In genomic region chr19:19654441-19654840, GRCh38 we compare ENCODE assay signal across 22 cellular contexts. TPM values are rescaled to one million over a fixed set of nuclear protein-coding genes. Genes with fewer than 3 reads are reported as not detected.
DNase-seq lines count a peak whose midpoint lies in the region; ATAC-seq and TF ChIP-seq lines count a peak whose summit lies in the region.
"Had no signal": no experiment of that assay in that cellular context is flagged by ENCODE, and none has a peak within 500 bp of the region (broad histone marks: within the 10 kb centered on the region; RNA-seq: fewer than 3 reads in every experiment).

No MANE protein-coding gene starts in this region.

- CTCF ChIA-PET in IMR-90 (lab: Yijun Ruan, JAX) = no interaction called here

- no peak overlapping the region for H2BK120ac ChIP-seq in IMR-90 (ENCODE audit: low read depth, low read length)

- no peak for DNase-seq in activated naive CD4-positive, alpha-beta T cell treated with anti-CD3 and anti-CD28 coated beads, Interleukin-2, amount 50 U/mL, for 72 hours (ENCODE audit: low spot score in 2 of 2)
- DNase-seq in activated naive CD4-positive, alpha-beta T cell (lab: John Stamatoyannopoulos, UW) = no peak
- DNase-seq in IMR-90 (no peak), osteoblast (ENCODE audit: insufficient read length, low spot score, missing footprints) (peak; percentile 50), NCI-H510A treated with DMSO at 0.1 percent for 48 hours (lab: John Stamatoyannopoulos, UW) (no peak), brain microvascular endothelial cell (no peak)
- DNase-seq: BE2C, Calu3, DMS153, DND-41, KG1, MG63, NCI-H1105 treated with DMSO at 0.1 percent for 48 hours, NCI-H146, NCI-H1930, NCI-H2107, NCI-H446, NCI-H526 treated with DMSO at 0.1 percent for 48 hours, SHP77 treated with DMSO at 0.1 percent for 48 hours had no signal

- no peak overlapping the region for H2BK15ac ChIP-seq in IMR-90 (ENCODE audit: low read depth, low read length)

- no peaks in the 10 kb centered on the region for H3K9me3 ChIP-seq in IMR-90 (ENCODE audit: control insufficient read depth, insufficient read depth, low read length)
- H3K9me3 ChIP-seq in osteoblast (ENCODE audit: low read depth, low read length) = no peaks in the 10 kb centered on the region
- H3K9me3 ChIP-seq: BE2C, MG63 had no signal

- H3K9me3 Mint-ChIP-seq in activated naive CD4-positive, alpha-beta T cell treated with anti-CD3 and anti-CD28 coated beads, Interleukin-2, amount 50 U/mL, for 72 hours = no peaks in the 10 kb centered on the region

- no peak overlapping the region for H2AK9ac ChIP-seq in IMR-90 (replicated peaks; ENCODE audit: low read depth, low read length, poor library complexity)

- H3K4me2 ChIP-seq in IMR-90 (ENCODE audit: low read depth, low read length) = no peak overlapping the region
- no peak overlapping the region for H3K4me2 ChIP-seq in osteoblast (ENCODE audit: insufficient read depth, low read length)

- H3K4ac ChIP-seq in IMR-90 (ENCODE audit: low read depth, low read length) = no peak overlapping the region

- H2BK20ac ChIP-seq in IMR-90 (ENCODE audit: low read depth, low read length) = no peak overlapping the region

- no peaks in the 10 kb centered on the region; the same call in 1 of the 2 replicates for H3K4me1 ChIP-seq in IMR-90 (ENCODE audit: control insufficient read depth, insufficient read depth, low read length)
- no peaks in the 10 kb centered on the region for H3K4me1 ChIP-seq in osteoblast (ENCODE audit: insufficient read depth, low read length)
- H3K4me1 ChIP-seq: BE2C had no signal

- H3K14ac ChIP-seq in IMR-90 (replicated peaks; ENCODE audit: low read depth, low read length) = no peak overlapping the region

- no peak overlapping the region for H2AK5ac ChIP-seq in IMR-90 (ENCODE audit: low read depth, low read length)

- 99% methylated on average over 14 of the region's 15 CpGs; no CpG with 5 or more reads in 1 of the 2 experiments for WGBS in IMR-90 (ENCODE audit: extremely low coverage in 2 of 2, insufficient read length in 1 of 2), 2 experiments

- H4K8ac ChIP-seq in IMR-90 (ENCODE audit: low read depth in 2 of 2, low read length in 2 of 2) = no peak overlapping the region

- intact Hi-C loops in IMR-90 (cut with micrococcal nuclease) = no loop called here

- in situ Hi-C loops in IMR-90 (cut with MboI; ENCODE audit: low sequenced_read_pairs) (no loop called here), brain microvascular endothelial cell (cut with HindIII; ENCODE audit: low pct_ligation_motif_present, low sequenced_read_pairs) (no loop called here)

- TF ChIP-seq CTCF in IMR-90 (conservative IDR thresholded peaks at IDR 0.05; ENCODE audit: low read depth, low read length) (no peak), osteoblast (IDR thresholded peaks at IDR 0.05; ENCODE audit: extremely low read depth, low read depth, low read length) (no peak), brain microvascular endothelial cell (IDR thresholded peaks at IDR 0.05; ENCODE audit: low read depth, low read length, missing control alignments) (no peak)

- no peak overlapping the region for H3K27ac ChIP-seq in IMR-90 (ENCODE audit: insufficient read depth, low read length)
- H3K27ac ChIP-seq in osteoblast (ENCODE audit: low read depth, low read length) = no peak overlapping the region
- H3K27ac ChIP-seq in brain microvascular endothelial cell = no peak overlapping the region
- H3K27ac ChIP-seq: 22Rv1, RWPE1 had no signal

- H3K9me1 ChIP-seq in IMR-90 (ENCODE audit: insufficient read depth, low read length) = peaks cover 3% of the 10 kb centered on the region

- H3K27me3 ChIP-seq in IMR-90 (ENCODE audit: control insufficient read depth, insufficient read depth, low read length) = no peaks in the 10 kb centered on the region
- no peaks in the 10 kb centered on the region for H3K27me3 ChIP-seq in osteoblast (ENCODE audit: insufficient read depth, low read length)
- H3K27me3 ChIP-seq in brain microvascular endothelial cell (replicated peaks) = no peaks in the 10 kb centered on the region
- H3K27me3 ChIP-seq: BE2C, MG63 had no signal

- H4K20me1 ChIP-seq in IMR-90 (ENCODE audit: insufficient read depth, low read length) = peaks cover 8% of the 10 kb centered on the region
- peaks cover 4% of the 10 kb centered on the region for H4K20me1 ChIP-seq in osteoblast (ENCODE audit: insufficient read depth, low read length)

- dilution Hi-C loops in IMR-90 (cut with HindIII; ENCODE audit: low sequenced_read_pairs, unreplicated experiment) = no loop called here

- H4K91ac ChIP-seq in IMR-90 (ENCODE audit: insufficient read depth, low read depth, low read length) = no peak overlapping the region

- no peak for TF ChIP-seq RAD21 in IMR-90 (IDR thresholded peaks at IDR 0.05; ENCODE audit: low read length)

- TF ChIP-seq POLR2A in IMR-90 (IDR thresholded peaks at IDR 0.05; ENCODE audit: low read depth, low read length) = no peak

- peaks cover 19 to 21% of the 10 kb centered on the region in 2 donors for H3K36me3 Mint-ChIP-seq in activated naive CD4-positive, alpha-beta T cell treated with anti-CD3 and anti-CD28 coated beads, Interleukin-2, amount 50 U/mL, for 72 hours

- no peak overlapping the region for H3K18ac ChIP-seq in IMR-90 (ENCODE audit: low read depth, low read length)

- no peak for ATAC-seq in activated naive CD4-positive, alpha-beta T cell treated with anti-CD3 and anti-CD28 coated beads, Interleukin-2, amount 50 U/mL, for 72 hours
- no peak for ATAC-seq in IMR-90 (ENCODE audit: low read depth)

- no peak overlapping the region for H3K9ac ChIP-seq in IMR-90 (ENCODE audit: low read depth, low read length)

- peaks cover under 1 to 11% of the 10 kb centered on the region in 2 experiments for H3K79me1 ChIP-seq in IMR-90 (ENCODE audit: low read depth in 1 of 2, low read length in 2 of 2)

- BruUV-seq in IMR-90 (replicated peaks; lab: Mats Ljungman, UMichigan) = no TSS peak

- H3K56ac ChIP-seq in IMR-90 (ENCODE audit: extremely low read depth, insufficient read depth, low read length) = no peak overlapping the region

- POLR2A ChIA-PET in IMR-90 (lab: Charles Lee; ENCODE audit: unreplicated experiment) = no interaction called here

- H3K36me3 ChIP-seq in IMR-90 (ENCODE audit: control insufficient read depth, insufficient read depth, low read length) (peaks cover 85% of the 10 kb centered on the region), osteoblast (ENCODE audit: insufficient read depth, low read length) (peaks cover 77% of the 10 kb centered on the region), brain microvascular endothelial cell (replicated peaks) (peaks cover 88% of the 10 kb centered on the region)

- H3K79me2 ChIP-seq in osteoblast (ENCODE audit: insufficient read depth, low read length) = peaks cover 5% of the 10 kb centered on the region

- peak overlapping the region; percentile 13 to 82 for H3K27ac Mint-ChIP-seq in activated naive CD4-positive, alpha-beta T cell treated with anti-CD3 and anti-CD28 coated beads, Interleukin-2, amount 50 U/mL, for 72 hours

- no peak overlapping the region for H2BK5ac ChIP-seq in IMR-90 (ENCODE audit: low read depth, low read length, poor library complexity, severe bottlenecking)

- H4K5ac ChIP-seq in IMR-90 (ENCODE audit: low read depth, low read length) = no peak overlapping the region

- H3K4me3 ChIP-seq in IMR-90 (ENCODE audit: insufficient read depth, low read depth, low read length) (no peak overlapping the region), osteoblast (ENCODE audit: insufficient read depth, low read length) (no peak overlapping the region), brain microvascular endothelial cell (ENCODE audit: low read depth, low read length) (no peak overlapping the region)
- H3K4me3 ChIP-seq: MG63 had no signal

- no peak overlapping the region for H3K23ac ChIP-seq in IMR-90 (ENCODE audit: low read depth, low read length)

- peak overlapping the region; percentile 21 for H2AFZ ChIP-seq in IMR-90 (replicated peaks; ENCODE audit: low read length, poor library complexity)
- H2AFZ ChIP-seq in osteoblast (ENCODE audit: low read length) = no peak overlapping the region

TF ChIP-seq in IMR-90, 13 proteins besides CTCF, POLR2A, EP300 and RAD21 (continues in another document):
- no peak for TF ChIP-seq FOS (IDR thresholded peaks at IDR 0.05; ENCODE audit: low read depth, low read length)

RNA-seq across cellular contexts. Expression of gene ATP13A1, which starts 9.0 kb away (rescaled TPM):
- 10 to 100 TPM; 35.6 to 83.0 TPM for total RNA-seq in activated naive CD4-positive, alpha-beta T cell treated with anti-CD3 and anti-CD28 coated beads, Interleukin-2, amount 50 U/mL, for 72 hours
- 13.3 and 15.8 TPM in 2 replicates for total RNA-seq in IMR-90 (2012; rRNA removed)
- polyA plus RNA-seq in IMR-90 (2012; rRNA removed) = 43.8 and 44.3 TPM in 2 replicates
- polyA plus RNA-seq in IMR-90 (2012; cell fraction: cytosol; rRNA removed) = 23.5 and 30.6 TPM in 2 replicates
- polyA plus RNA-seq in IMR-90 (2012; cell fraction: nucleus; rRNA removed; ENCODE audit: low replicate concordance) = 153 and 499 TPM in 2 replicates
- total RNA-seq in osteoblast = 43.3 and 65.9 TPM in 2 replicates

RNA-seq across cellular contexts. Expression of gene GMIP, which starts 11.0 kb away (rescaled TPM):
- 100 to 1,000 TPM in 1 of 2 donors, 10 to 100 TPM in 1; 69.7 to 106 TPM for total RNA-seq in activated naive CD4-positive, alpha-beta T cell treated with anti-CD3 and anti-CD28 coated beads, Interleukin-2, amount 50 U/mL, for 72 hours
- total RNA-seq in IMR-90 (2012; rRNA removed) (4.1 and 4.4 TPM in 2 replicates), osteoblast (4.7 and 6.5 TPM in 2 replicates)
- 10.9 and 11.0 TPM in 2 replicates for polyA plus RNA-seq in IMR-90 (2012; rRNA removed)
- polyA plus RNA-seq in IMR-90 (2012; cell fraction: cytosol; rRNA removed) = 6.2 and 7.6 TPM in 2 replicates
- 54.8 and 78.0 TPM in 2 replicates for polyA plus RNA-seq in IMR-90 (2012; cell fraction: nucleus; rRNA removed; ENCODE audit: low replicate concordance)

RNA-seq across cellular contexts. Expression of gene ZNF101, which starts 14.2 kb away (rescaled TPM):
- total RNA-seq in activated naive CD4-positive, alpha-beta T cell treated with anti-CD3 and anti-CD28 coated beads, Interleukin-2, amount 50 U/mL, for 72 hours = 10 to 100 TPM; 66.9 to 79.6 TPM
- total RNA-seq in IMR-90 (2012; rRNA removed) (7.3 and 8.3 TPM in 2 replicates), osteoblast (7.2 and 9.4 TPM in 2 replicates)
- polyA plus RNA-seq in IMR-90 (2012; rRNA removed) = 2.2 and 2.8 TPM in 2 replicates
- polyA plus RNA-seq in IMR-90 (2012; cell fraction: cytosol; rRNA removed) = 0.52 and 0.77 TPM in 2 replicates
- 1.1 and 3.7 TPM in 2 replicates for polyA plus RNA-seq in IMR-90 (2012; cell fraction: nucleus; rRNA removed; ENCODE audit: low replicate concordance)

RNA-seq across cellular contexts. Expression of gene LPAR2, which starts 26.4 kb away (rescaled TPM):
- total RNA-seq in activated naive CD4-positive, alpha-beta T cell treated with anti-CD3 and anti-CD28 coated beads, Interleukin-2, amount 50 U/mL, for 72 hours = 100 to 1,000 TPM in 1 of 2 donors, 10 to 100 TPM in 1; 35.4 to 122 TPM
- total RNA-seq in IMR-90 (2012; rRNA removed) (under 0.01 and 0.28 TPM in 2 replicates), osteoblast (0.72 and 0.88 TPM in 2 replicates)
- 4.1 and 5.4 TPM in 2 replicates for polyA plus RNA-seq in IMR-90 (2012; rRNA removed)
- 0.51 and 2.1 TPM in 2 replicates for polyA plus RNA-seq in IMR-90 (2012; cell fraction: cytosol; rRNA removed)
- 64.5 and 113 TPM in 2 replicates for polyA plus RNA-seq in IMR-90 (2012; cell fraction: nucleus; rRNA removed; ENCODE audit: low replicate concordance)

RNA-seq across cellular contexts. Expression of gene PBX4, which starts 36.0 kb away (rescaled TPM):
- 10 to 100 TPM; 27.6 to 37.3 TPM for total RNA-seq in activated naive CD4-positive, alpha-beta T cell treated with anti-CD3 and anti-CD28 coated beads, Interleukin-2, amount 50 U/mL, for 72 hours
- total RNA-seq in IMR-90 (2012; rRNA removed) = 0.90 and 1.4 TPM in 2 replicates
- polyA plus RNA-seq in IMR-90 (2012; rRNA removed) = 2.8 and 2.9 TPM in 2 replicates
- 1.8 TPM in 2 replicates for polyA plus RNA-seq in IMR-90 (2012; cell fraction: cytosol; rRNA removed)
- 16.5 and 21.4 TPM in 2 replicates for polyA plus RNA-seq in IMR-90 (2012; cell fraction: nucleus; rRNA removed; ENCODE audit: low replicate concordance)
- total RNA-seq in osteoblast = 0.36 and 0.88 TPM in 2 replicates
- total RNA-seq: HT1080 had no signal
